23 cellular contexts compared by ENCODE assay signal in genomic region chr2:27136751-27137150, GRCh38. TPM values are rescaled to one million over a fixed set of nuclear protein-coding genes. Genes with fewer than 3 reads are reported as not detected.
A peak's percentile ranks its signal among the peaks of the same experiment; 100 is the strongest.
DNase-seq lines count a peak whose midpoint lies in the region; FAIRE-seq and TF ChIP-seq lines count a peak whose summit lies in the region.
"Had no signal": no experiment of that assay in that cellular context is flagged by ENCODE, and none has a peak within 500 bp of the region (broad histone marks: within the 10 kb centered on the region; RNA-seq: fewer than 3 reads in every experiment).

No MANE protein-coding gene starts in this region.

- peaks cover 6% of the 10 kb centered on the region for H3K4me1 Mint-ChIP-seq in astrocyte (ENCODE audit: low read depth, unreplicated experiment)

- no peak overlapping the region for H2BK120ac ChIP-seq in neuronal stem cell (ENCODE audit: low read depth, low read length)

- no peak overlapping the region for H3K4ac ChIP-seq in neuronal stem cell (ENCODE audit: low read length)

- CTCF ChIA-PET in SK-N-SH (lab: Yijun Ruan, JAX), result interaction anchor here (0.6 to 1.6 kb wide), 3 partner anchors 15 to 167 kb away, joined by 3 to 5 read pairs (median 3); no protein-coding TSS in a partner anchor

- H4K91ac ChIP-seq in neuronal stem cell (ENCODE audit: low read depth, low read length, poor library complexity), result no peak overlapping the region

- no peaks in the 10 kb centered on the region for H3F3A ChIP-seq in SK-N-SH (replicated peaks; ENCODE audit: insufficient read depth)

- peaks cover 22% of the 10 kb centered on the region for H4K20me1 ChIP-seq in astrocyte (ENCODE audit: insufficient read depth, low read length)
- H4K20me1 ChIP-seq in SK-N-SH (ENCODE audit: insufficient read depth), result peaks cover 9% of the 10 kb centered on the region; the same call in 1 of the 2 replicates

- intact Hi-C loops in kidney (cut with DNase I), result no loop called here

- no peak overlapping the region for H3K4me2 ChIP-seq in astrocyte (ENCODE audit: low read length)
- no peak overlapping the region for H3K4me2 ChIP-seq in neuronal stem cell (ENCODE audit: insufficient read depth, low read length, poor library complexity, severe bottlenecking)
- no peak overlapping the region for H3K4me2 ChIP-seq in SK-N-SH

- peaks cover 5% of the 10 kb centered on the region for H3K36me3 Mint-ChIP-seq in astrocyte (ENCODE audit: low read depth, unreplicated experiment)
- H3K36me3 Mint-ChIP-seq: CD4-positive, CD25-positive, alpha-beta regulatory T cell had no signal

- H3K27me3 Mint-ChIP-seq in astrocyte (ENCODE audit: low read depth, unreplicated experiment), result peaks cover 16% of the 10 kb centered on the region

- no peak overlapping the region for H3K27ac Mint-ChIP-seq in astrocyte (ENCODE audit: unreplicated experiment)
- H3K27ac Mint-ChIP-seq: CD4-positive, CD25-positive, alpha-beta regulatory T cell; CD8-positive, alpha-beta T cell; HFFc6 had no signal

- H4K8ac ChIP-seq in neuronal stem cell (ENCODE audit: low read depth, low read length), result no peak overlapping the region

- H3K36me3 ChIP-seq in astrocyte (ENCODE audit: insufficient read depth, low read length), result no peaks in the 10 kb centered on the region
- peaks cover under 1 to 2% of the 10 kb centered on the region in 2 donors for H3K36me3 ChIP-seq in kidney (ENCODE audit: control insufficient read depth in 1 of 2, insufficient read depth in 2 of 2, low read length in 2 of 2)
- H3K36me3 ChIP-seq in neuronal stem cell (replicated peaks in 1 of 2; ENCODE audit: control insufficient read depth in 2 of 2, insufficient read depth in 2 of 2, low read length in 2 of 2), result peaks cover 8 to 15% of the 10 kb centered on the region in 2 donors
- peaks cover 9 to 10% of the 10 kb centered on the region in 2 experiments for H3K36me3 ChIP-seq in SK-N-SH (replicated peaks in 1 of 2; ENCODE audit: control insufficient read depth in 1 of 2, insufficient read depth in 2 of 2, low read length in 1 of 2)

- TF ChIP-seq CTCF in astrocyte (IDR thresholded peaks at IDR 0.05; ENCODE audit: insufficient read depth, low read depth, low read length) (no peak), kidney (IDR thresholded peaks at IDR 0.05; ENCODE audit: borderline replicate concordance, extremely low read depth, insufficient read depth) (no peak), D721Med (IDR thresholded peaks at IDR 0.05; ENCODE audit: insufficient read depth, missing control alignments) (no peak), SK-N-SH (IDR thresholded peaks at IDR 0.05) (no peak)

- H3K4me3 Mint-ChIP-seq in astrocyte (ENCODE audit: unreplicated experiment), result peak overlapping the region; percentile 34
- H3K4me3 Mint-ChIP-seq: CD8-positive, alpha-beta T cell; HFFc6 had no signal

- H3K4me1 ChIP-seq in astrocyte (ENCODE audit: insufficient read depth, low read length), result peaks cover 9% of the 10 kb centered on the region
- peaks cover 7 to 11% of the 10 kb centered on the region in 2 donors for H3K4me1 ChIP-seq in kidney (ENCODE audit: control insufficient read depth in 1 of 2, insufficient read depth in 1 of 2, low read depth in 1 of 2, low read length in 2 of 2)
- peaks cover 5 to 8% of the 10 kb centered on the region in 2 donors for H3K4me1 ChIP-seq in neuronal stem cell (ENCODE audit: control insufficient read depth in 2 of 2, insufficient read depth in 1 of 2, low read depth in 1 of 2, low read length in 2 of 2)
- H3K4me1 ChIP-seq in SK-N-SH (ENCODE audit: control insufficient read depth in 1 of 2, insufficient read depth in 2 of 2, low read depth in 1 of 2, low read length in 1 of 2), result peaks cover 7 to 14% of the 10 kb centered on the region in 2 experiments; a peak in 3 of 4 replicates

- no peak for FAIRE-seq in astrocyte (lab: Jason Lieb, UNC)
- no peak for FAIRE-seq in kidney (lab: Jason Lieb, UNC)
- FAIRE-seq in D721Med (lab: Jason Lieb, UNC), result no peak
- no peak for FAIRE-seq in GM12892 (lab: Jason Lieb, UNC)
- FAIRE-seq: GM12878, GM18507, H54 had no signal

- no peak overlapping the region for H2BK12ac ChIP-seq in neuronal stem cell (ENCODE audit: low read length)

- no peak overlapping the region for H3K23ac ChIP-seq in neuronal stem cell (ENCODE audit: low read depth, low read length, poor library complexity)

- DNase-seq in astrocyte (ENCODE audit: low read depth) (no peak), kidney (peak; percentile 54), neuronal stem cell (ENCODE audit: low spot score) (no peak), D721Med (ENCODE audit: insufficient read length, low spot score) (no peak), GM12892 (ENCODE audit: insufficient read length) (no peak), SK-N-SH (no peak)
- DNase-seq: Caco-2; CD4-positive, CD25-positive, alpha-beta regulatory T cell; CD8-positive, alpha-beta T cell; DMS 273 treated with DMSO at 0.1 percent for 48 hours; DMS79; EL; GDM1; GOT3; HFFc6 had no signal

- peak overlapping the region; percentile 5 for H2AK5ac ChIP-seq in neuronal stem cell (ENCODE audit: low read depth, low read length)

- no peak overlapping the region for H3K14ac ChIP-seq in neuronal stem cell (ENCODE audit: low read length)

- TF ChIP-seq EP300 in SK-N-SH (IDR thresholded peaks at IDR 0.05; ENCODE audit: borderline replicate concordance in 1 of 2, low read depth in 1 of 2, low read length in 1 of 2), result no peak

- no peak overlapping the region for H2AFZ ChIP-seq in astrocyte (ENCODE audit: low read depth, low read length)
- H2AFZ ChIP-seq in neuronal stem cell (ENCODE audit: low read length), result no peak overlapping the region
- no peak overlapping the region for H2AFZ ChIP-seq in SK-N-SH (ENCODE audit: low read depth)

- H2BK5ac ChIP-seq in neuronal stem cell (ENCODE audit: low read length), result no peak overlapping the region

- peaks cover 6% of the 10 kb centered on the region for H3K79me1 ChIP-seq in neuronal stem cell (ENCODE audit: low read depth, low read length)

- H3K9me3 Mint-ChIP-seq in astrocyte (ENCODE audit: unreplicated experiment), result no peaks in the 10 kb centered on the region
- H3K9me3 Mint-ChIP-seq: CD8-positive, alpha-beta T cell; HFFc6 had no signal

- H3K4me3 ChIP-seq in astrocyte (ENCODE audit: insufficient read depth, low read depth, low read length) (no peak overlapping the region), kidney (ENCODE audit: low read length in 2 of 2) (no peak overlapping the region), neuronal stem cell (ENCODE audit: low read length in 2 of 2) (no peak overlapping the region), SK-N-SH (ENCODE audit: low read depth in 2 of 2, low read length in 1 of 2) (no peak overlapping the region)
- H3K4me3 ChIP-seq: GM12878, HAP-1 had no signal

- H3K79me2 ChIP-seq in astrocyte (ENCODE audit: insufficient read depth, low read length), result peaks cover 26% of the 10 kb centered on the region
- H3K79me2 ChIP-seq in SK-N-SH (ENCODE audit: insufficient read depth), result peaks cover 21% of the 10 kb centered on the region

- POLR2A ChIA-PET in SK-N-SH (lab: Yijun Ruan, JAX), result no interaction called here

- no peak for TF ChIP-seq POLR2A in GM12892 (IDR thresholded peaks at IDR 0.05; ENCODE audit: low read depth, low read length)

- H3K9ac ChIP-seq in astrocyte (ENCODE audit: low read length), result no peak overlapping the region
- H3K9ac ChIP-seq in kidney (ENCODE audit: low read length in 2 of 2), result no peak overlapping the region
- H3K9ac ChIP-seq in neuronal stem cell (ENCODE audit: low read depth, low read length, poor library complexity), result no peak overlapping the region
- H3K9ac ChIP-seq in SK-N-SH, result no peak overlapping the region

- no peak for TF ChIP-seq RAD21 in SK-N-SH (IDR thresholded peaks at IDR 0.05; ENCODE audit: low read length)

- H2BK15ac ChIP-seq in neuronal stem cell (ENCODE audit: low read length), result no peak overlapping the region

- no peaks in the 10 kb centered on the region for H3K9me3 ChIP-seq in astrocyte (ENCODE audit: insufficient read depth, low read depth, low read length)
- H3K9me3 ChIP-seq in kidney (ENCODE audit: control insufficient read depth in 1 of 2, low read length in 2 of 2), result no peaks in the 10 kb centered on the region
- no peaks in the 10 kb centered on the region for H3K9me3 ChIP-seq in neuronal stem cell (replicated peaks in 1 of 2; ENCODE audit: control insufficient read depth in 2 of 2, insufficient read depth in 1 of 2, low read depth in 1 of 2, low read length in 2 of 2)
- no peaks in the 10 kb centered on the region for H3K9me3 ChIP-seq in SK-N-SH
- H3K9me3 ChIP-seq: Caco-2, HAP-1 had no signal

- H3K27ac ChIP-seq in astrocyte (ENCODE audit: low read depth, low read length), result no peak overlapping the region
- H3K27ac ChIP-seq in kidney (ENCODE audit: low read depth in 2 of 2, low read length in 2 of 2), result no peak overlapping the region
- no peak overlapping the region for H3K27ac ChIP-seq in neuronal stem cell (replicated peaks; ENCODE audit: low read length)
- H3K27ac ChIP-seq in SK-N-SH (ENCODE audit: low read depth in 2 of 2, low read length in 1 of 2), result no peak overlapping the region
- H3K27ac ChIP-seq: C4-2B had no signal

- no peak overlapping the region for H3K18ac ChIP-seq in neuronal stem cell (ENCODE audit: low read length)

- no CpG with 5 or more reads among the region's 7 CpGs for WGBS in neuronal stem cell (ENCODE audit: extremely low coverage in 2 of 2, insufficient read length in 2 of 2, insufficient replicate concordance in 1 of 2), 2 donors
- 75% methylated on average over 6 of the region's 7 CpGs for WGBS in SK-N-SH (ENCODE audit: low lambda C conversion rate)

- H3K9me2 ChIP-seq in SK-N-SH, result no peaks in the 10 kb centered on the region

- H3K27me3 ChIP-seq in astrocyte (ENCODE audit: insufficient read depth, low read length) (peaks cover 6% of the 10 kb centered on the region), neuronal stem cell (ENCODE audit: control insufficient read depth in 3 of 3, insufficient read depth in 3 of 3, low read depth in 1 of 3, low read length in 3 of 3) (peaks cover 0 to 25% (median 0%) of the 10 kb centered on the region in 3 experiments), SK-N-SH (ENCODE audit: insufficient read depth) (0 out of 2 replicates have a peak, but pooled peaks cover 13% of the 10 kb centered on the region)

RNA-seq across cellular contexts. Expression of gene PREB, which starts 2.3 kb away (rescaled TPM):
- total RNA-seq in astrocyte (48.9 and 49.2 TPM in 2 replicates), kidney (46.1 TPM)
- polyA plus RNA-seq in kidney (ENCODE audit: insufficient read depth, low read depth, low replicate concordance) (66.7 TPM), SK-N-SH (2012; rRNA removed) (47.9 and 51.3 TPM in 2 replicates)
- polyA plus RNA-seq in neuronal stem cell (2013, experiment 1 of 2), result 31.0 TPM
- polyA plus RNA-seq in neuronal stem cell (2013, experiment 2 of 2), result 31.5 TPM
- polyA plus RNA-seq in GM12892 (2012; ENCODE audit: missing spikeins), result 27.1 TPM
- polyA plus RNA-seq in SK-N-SH (2012; cell fraction: cytosol; rRNA removed), result 28.0 and 38.7 TPM in 2 replicates
- polyA plus RNA-seq in SK-N-SH (2012; cell fraction: nucleus; rRNA removed), result 95.6 and 126 TPM in 2 replicates

RNA-seq across cellular contexts. Expression of gene PRR30, which starts 2.5 kb away (rescaled TPM):
- total RNA-seq in astrocyte (not detected in 2 replicates), kidney (not detected)
- polyA plus RNA-seq in kidney (ENCODE audit: insufficient read depth, low read depth, low replicate concordance) (not detected), SK-N-SH (2012; rRNA removed) (not detected in 2 replicates)
- polyA plus RNA-seq in neuronal stem cell (2013, experiment 1 of 2), result not detected
- not detected for polyA plus RNA-seq in neuronal stem cell (2013, experiment 2 of 2)
- not detected for polyA plus RNA-seq in GM12892 (2012; ENCODE audit: missing spikeins)
- polyA plus RNA-seq in SK-N-SH (2012; cell fraction: cytosol; rRNA removed), result not detected in 2 replicates
- not detected in 2 replicates for polyA plus RNA-seq in SK-N-SH (2012; cell fraction: nucleus; rRNA removed)
- total RNA-seq: A172; A673; Caco-2; CD4-positive, CD25-positive, alpha-beta regulatory T cell; CD8-positive, alpha-beta T cell; GM12878; HFFc6 had no signal
- polyA plus RNA-seq: BJ; CD4-positive, CD25-positive, alpha-beta regulatory T cell; GM12878 had no signal

RNA-seq across cellular contexts. Expression of gene TCF23, which starts 12.1 kb away (rescaled TPM):
- total RNA-seq in astrocyte, result not detected in 2 replicates
- 0.38 TPM for total RNA-seq in kidney
- not detected for polyA plus RNA-seq in kidney (ENCODE audit: insufficient read depth, low read depth, low replicate concordance)
- 0.01 TPM for polyA plus RNA-seq in neuronal stem cell (2013, experiment 1 of 2)
- polyA plus RNA-seq in neuronal stem cell (2013, experiment 2 of 2), result not detected
- not detected for polyA plus RNA-seq in GM12892 (2012; ENCODE audit: missing spikeins)
- polyA plus RNA-seq in SK-N-SH (2012; rRNA removed), result not detected in 2 replicates
- polyA plus RNA-seq in SK-N-SH (2012; cell fraction: cytosol; rRNA removed), result not detected in 2 replicates
- 0.01 TPM in 1 of 2 replicates, not detected in the other for polyA plus RNA-seq in SK-N-SH (2012; cell fraction: nucleus; rRNA removed)
- total RNA-seq: A172; A673; Caco-2; CD4-positive, CD25-positive, alpha-beta regulatory T cell; CD8-positive, alpha-beta T cell; GM12878; HFFc6 had no signal
- polyA plus RNA-seq: BJ; CD4-positive, CD25-positive, alpha-beta regulatory T cell; GM12878 had no signal

RNA-seq across cellular contexts. Expression of gene ABHD1, which starts 13.1 kb away (rescaled TPM):
- total RNA-seq in astrocyte (not detected in 2 replicates), kidney (0.69 TPM)
- polyA plus RNA-seq in kidney (ENCODE audit: insufficient read depth, low read depth, low replicate concordance) (2.9 TPM), SK-N-SH (2012; rRNA removed) (3.3 and 4.1 TPM in 2 replicates)
- polyA plus RNA-seq in neuronal stem cell (2013, experiment 1 of 2), result 0.36 TPM
- 0.24 TPM for polyA plus RNA-seq in neuronal stem cell (2013, experiment 2 of 2)
- polyA plus RNA-seq in GM12892 (2012; ENCODE audit: missing spikeins), result 0.57 TPM
- 1.1 and 1.4 TPM in 2 replicates for polyA plus RNA-seq in SK-N-SH (2012; cell fraction: cytosol; rRNA removed)
- 7.7 and 8.6 TPM in 2 replicates for polyA plus RNA-seq in SK-N-SH (2012; cell fraction: nucleus; rRNA removed)
- total RNA-seq: A673, HFFc6 had no signal
- polyA plus RNA-seq: BJ had no signal

RNA-seq across cellular contexts. Expression of gene CGREF1, which starts 17.8 kb away (rescaled TPM):
- total RNA-seq in astrocyte (1.8 and 3.0 TPM in 2 replicates), kidney (3.7 TPM)
- polyA plus RNA-seq in kidney (ENCODE audit: insufficient read depth, low read depth, low replicate concordance) (3.8 TPM), SK-N-SH (2012; rRNA removed) (17.1 and 18.3 TPM in 2 replicates)
- 4.3 TPM for polyA plus RNA-seq in neuronal stem cell (2013, experiment 1 of 2)
- polyA plus RNA-seq in neuronal stem cell (2013, experiment 2 of 2), result 4.5 TPM
- polyA plus RNA-seq in GM12892 (2012; ENCODE audit: missing spikeins), result 5.6 TPM
- polyA plus RNA-seq in SK-N-SH (2012; cell fraction: cytosol; rRNA removed), result 14.7 and 20.2 TPM in 2 replicates
- 14.7 and 15.3 TPM in 2 replicates for polyA plus RNA-seq in SK-N-SH (2012; cell fraction: nucleus; rRNA removed)
- total RNA-seq: CD4-positive, CD25-positive, alpha-beta regulatory T cell; CD8-positive, alpha-beta T cell; GM12878 had no signal
